ENCODE assay signal across 24 cellular contexts in genomic region chr1:61169634-61170033, GRCh38.
DNase-seq lines count a peak whose midpoint lies in the region; ATAC-seq and TF ChIP-seq lines count a peak whose summit lies in the region.
"Had no signal": no experiment of that assay in that cellular context is flagged by ENCODE, and none has a peak within 500 bp of the region (broad histone marks: within the 10 kb centered on the region; RNA-seq: fewer than 3 reads in every experiment).

No MANE protein-coding gene starts in this region.

- H3K4me3 ChIP-seq in RWPE2 (ENCODE audit: severe bottlenecking) (no peak overlapping the region), muscle layer of duodenum (ENCODE audit: low read depth in 1 of 2, low read length in 2 of 2) (no peak overlapping the region), thyroid gland (replicated peaks in 1 of 3) (no peak overlapping the region)
- H3K4me3 ChIP-seq: BLaER1 treated with 17β-estradiol and CSF1 and Interleukin-3, amounts not matched to agents 10 nM and 100 nM; upper lobe of left lung had no signal

- H3K4me1 Mint-ChIP-seq in chondrocyte (ENCODE audit: low read depth) = peaks cover 70% of the 10 kb centered on the region
- H3K4me1 Mint-ChIP-seq in T-helper 2 cell treated with Interferon-gamma antibody and Interleukin-4, amounts not matched to agents 5 μg/mL and 100 μg/mL, for 36 hours (ENCODE audit: low read depth) = no peaks in the 10 kb centered on the region
- H3K4me1 Mint-ChIP-seq: T-helper 17 cell had no signal

- TF ChIP-seq CTCF in RWPE2 (IDR thresholded peaks at IDR 0.05; ENCODE audit: poor library complexity, severe bottlenecking) = no peak
- no peak for TF ChIP-seq CTCF in chondrocyte (IDR thresholded peaks at IDR 0.05)
- TF ChIP-seq CTCF in thyroid gland (IDR thresholded peaks at IDR 0.05) = no peak

- H3K9me3 ChIP-seq in RWPE2 (ENCODE audit: severe bottlenecking) (no peaks in the 10 kb centered on the region), muscle layer of duodenum (ENCODE audit: control insufficient read depth in 1 of 2, low read length in 2 of 2) (no peaks in the 10 kb centered on the region), thyroid gland (no peaks in the 10 kb centered on the region)
- H3K9me3 ChIP-seq: BLaER1 treated with 17β-estradiol and CSF1 and Interleukin-3, amounts not matched to agents 10 nM and 100 nM; SK-N-SH; upper lobe of left lung had no signal

- TF ChIP-seq POLR2A in thyroid gland (IDR thresholded peaks at IDR 0.05) = no peak

- no peaks in the 10 kb centered on the region for H3K9me3 Mint-ChIP-seq in chondrocyte (ENCODE audit: low read depth)
- H3K9me3 Mint-ChIP-seq in T-helper 2 cell treated with Interferon-gamma antibody and Interleukin-4, amounts not matched to agents 5 μg/mL and 100 μg/mL, for 36 hours = no peaks in the 10 kb centered on the region
- H3K9me3 Mint-ChIP-seq: brain, H9 had no signal

- H3K27ac ChIP-seq in RWPE2 (ENCODE audit: poor library complexity, severe bottlenecking) (peak overlapping the region; percentile 5), muscle layer of duodenum (ENCODE audit: low read length) (peak overlapping the region; percentile 4), thyroid gland (peak overlapping the region; percentile 39 to 62 (median 49))
- H3K27ac ChIP-seq: BLaER1 treated with 17β-estradiol and CSF1 and Interleukin-3, amounts not matched to agents 10 nM and 100 nM had no signal

- ATAC-seq in RWPE2 (ENCODE audit: low read depth) = no peak
- ATAC-seq: T-helper 17 cell had no signal

- 95 to 96% methylated on average over 3 of the region's 3 CpGs for WGBS in thyroid gland, 2 donors

- H3K4me1 ChIP-seq in RWPE2 (ENCODE audit: insufficient read depth, poor library complexity, severe bottlenecking) (peaks cover 8% of the 10 kb centered on the region), muscle layer of duodenum (ENCODE audit: control insufficient read depth in 1 of 2, insufficient read depth in 2 of 2, low read length in 2 of 2) (peaks cover 15 to 60% of the 10 kb centered on the region in 2 donors), thyroid gland (peaks cover 61 to 67% of the 10 kb centered on the region in 2 donors)

- no peaks in the 10 kb centered on the region for H3K36me3 Mint-ChIP-seq in chondrocyte (ENCODE audit: low read depth)
- H3K36me3 Mint-ChIP-seq in T-helper 2 cell treated with Interferon-gamma antibody and Interleukin-4, amounts not matched to agents 5 μg/mL and 100 μg/mL, for 36 hours (ENCODE audit: low read depth) = no peaks in the 10 kb centered on the region

- no peak overlapping the region for H3K4me3 Mint-ChIP-seq in chondrocyte (ENCODE audit: unreplicated experiment)
- no peak overlapping the region for H3K4me3 Mint-ChIP-seq in T-helper 2 cell treated with Interferon-gamma antibody and Interleukin-4, amounts not matched to agents 5 μg/mL and 100 μg/mL, for 36 hours
- H3K4me3 Mint-ChIP-seq: brain, H9, T-helper 17 cell had no signal

- no peaks in the 10 kb centered on the region for H3K27me3 ChIP-seq in RWPE2 (ENCODE audit: insufficient read depth, poor library complexity, severe bottlenecking)
- no peaks in the 10 kb centered on the region for H3K27me3 ChIP-seq in muscle layer of duodenum (ENCODE audit: low read depth, low read length)
- H3K27me3 ChIP-seq in thyroid gland = no peaks in the 10 kb centered on the region
- H3K27me3 ChIP-seq: upper lobe of left lung had no signal

- no peak for DNase-seq in RWPE2 (ENCODE audit: low spot score)
- DNase-seq in chondrocyte (ENCODE audit: low spot score) = no peak
- DNase-seq in thyroid gland = no peak
- no peak for DNase-seq in NCI-H2081 treated with DMSO at 0.1 percent for 48 hours (lab: John Stamatoyannopoulos, UW)
- no peak for DNase-seq in NCI-H446 treated with DMSO at 0.1 percent for 48 hours (lab: John Stamatoyannopoulos, UW)
- DNase-seq in T-helper 2 cell treated with Interferon-gamma antibody and Interleukin-4, amounts not matched to agents 5 μg/mL and 100 μg/mL, for 36 hours (ENCODE audit: low spot score) = no peak
- DNase-seq: activated CD4-positive, alpha-beta T cell treated with anti-CD3 and anti-CD28 coated beads, Interleukin-2, amount 50 U/mL, for 48 hours; activated CD4-positive, CD25-positive, alpha-beta regulatory T cell treated with anti-CD3 and anti-CD28 coated beads, Interleukin-2, amount 50 U/mL, for 72 hours; activated naive CD4-positive, alpha-beta T cell treated with Interleukin-2 at 50 U/mL for 16 hours; effector CD8-positive, alpha-beta T cell; H9; head of caudate nucleus; left ventricle myocardium superior; mesendoderm; NCI-H446; NCI-H82; posterior cingulate gyrus; SK-N-SH; stimulated activated CD4-positive, alpha-beta T cell treated with anti-CD3 and anti-CD28 coated beads, Interleukin-4, amount 100 ng/mL, for 1 hour; T-helper 17 cell; upper lobe of left lung had no signal

- H3K27ac Mint-ChIP-seq in chondrocyte (ENCODE audit: unreplicated experiment) = peak overlapping the region; percentile 71
- H3K27ac Mint-ChIP-seq in T-helper 2 cell treated with Interferon-gamma antibody and Interleukin-4, amounts not matched to agents 5 μg/mL and 100 μg/mL, for 36 hours = no peak overlapping the region
- H3K27ac Mint-ChIP-seq: H9, T-helper 17 cell had no signal

- no peaks in the 10 kb centered on the region for H3K27me3 Mint-ChIP-seq in chondrocyte (ENCODE audit: low read depth)
- H3K27me3 Mint-ChIP-seq in T-helper 2 cell treated with Interferon-gamma antibody and Interleukin-4, amounts not matched to agents 5 μg/mL and 100 μg/mL, for 36 hours (ENCODE audit: low read depth) = peaks cover 20% of the 10 kb centered on the region
- H3K27me3 Mint-ChIP-seq: T-helper 17 cell had no signal

- no peaks in the 10 kb centered on the region for H3K36me3 ChIP-seq in RWPE2 (ENCODE audit: low read depth)
- no peaks in the 10 kb centered on the region for H3K36me3 ChIP-seq in muscle layer of duodenum (ENCODE audit: control insufficient read depth in 1 of 2, insufficient read depth in 2 of 2, low read length in 2 of 2)
- no peaks in the 10 kb centered on the region for H3K36me3 ChIP-seq in thyroid gland
- H3K36me3 ChIP-seq: BLaER1 treated with 17β-estradiol and CSF1 and Interleukin-3, amounts not matched to agents 10 nM and 100 nM; upper lobe of left lung had no signal

- intact Hi-C loops in thyroid gland (cut with DNase I) = no loop called here
